Comparison of ENCODE assay signal across 9 cellular contexts in the genomic region with DNA sequence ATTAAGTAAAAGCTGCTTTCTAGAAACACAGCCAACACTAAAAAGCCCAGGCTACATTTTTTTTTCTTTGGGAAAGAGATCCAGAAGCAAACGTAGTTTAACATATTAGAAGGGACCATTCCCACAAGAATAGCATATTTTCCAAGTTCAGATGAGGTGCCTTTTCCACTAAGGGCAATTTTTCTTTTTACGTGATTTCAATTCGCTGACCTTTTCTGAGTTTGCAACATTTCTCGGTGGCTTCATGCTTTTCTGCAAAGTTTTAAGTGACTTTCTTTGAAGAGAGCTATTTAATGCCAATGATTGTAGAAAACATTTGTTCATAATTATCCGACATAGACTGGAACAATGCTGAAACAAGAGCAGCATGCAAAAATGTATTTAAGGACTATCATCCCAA.
"Had no signal": no experiment of that assay in that cellular context is flagged by ENCODE, and none has a peak within 500 bp of the region (broad histone marks: within the 10 kb centered on the region; RNA-seq: fewer than 3 reads in every experiment).

No MANE protein-coding gene starts in this region.

- H3K27me3 ChIP-seq: brain microvascular endothelial cell, esophagus squamous epithelium, gastroesophageal sphincter had no signal

- H3K9me3 Mint-ChIP-seq: stimulated activated effector memory CD8-positive, alpha-beta T cell treated with anti-CD3 and anti-CD28 coated beads, Interleukin-12 subunit alpha, Interleukin-12 subunit beta, amount 100 ng/mL, for 72 hours had no signal

- H3K9me3 ChIP-seq: esophagus squamous epithelium, gastroesophageal sphincter had no signal

- ATAC-seq: gastroesophageal sphincter; stimulated activated effector memory CD8-positive, alpha-beta T cell treated with anti-CD3 and anti-CD28 coated beads, Interleukin-12 subunit alpha, Interleukin-12 subunit beta, amount 100 ng/mL, for 72 hours; T-helper 17 cell had no signal

- H3K27ac ChIP-seq: brain microvascular endothelial cell, esophagus squamous epithelium, gastroesophageal sphincter had no signal

- H3K4me3 Mint-ChIP-seq: stimulated activated effector memory CD8-positive, alpha-beta T cell treated with anti-CD3 and anti-CD28 coated beads, Interleukin-12 subunit alpha, Interleukin-12 subunit beta, amount 100 ng/mL, for 72 hours; T-helper 17 cell had no signal

- H3K36me3 ChIP-seq: brain microvascular endothelial cell, gastroesophageal sphincter had no signal

- DNase-seq: activated naive CD4-positive, alpha-beta T cell treated with anti-CD3 and anti-CD28 coated beads, Interleukin-2, amount 50 U/mL, for 16 hours; brain microvascular endothelial cell; cerebellar nuclear complex; esophagus squamous epithelium; midbrain; posterior cingulate gyrus; T-helper 17 cell had no signal

- H3K27ac Mint-ChIP-seq: stimulated activated effector memory CD8-positive, alpha-beta T cell treated with anti-CD3 and anti-CD28 coated beads, Interleukin-12 subunit alpha, Interleukin-12 subunit beta, amount 100 ng/mL, for 72 hours; T-helper 17 cell had no signal

- H3K4me3 ChIP-seq: esophagus squamous epithelium, gastroesophageal sphincter had no signal

- H3K36me3 Mint-ChIP-seq: stimulated activated effector memory CD8-positive, alpha-beta T cell treated with anti-CD3 and anti-CD28 coated beads, Interleukin-12 subunit alpha, Interleukin-12 subunit beta, amount 100 ng/mL, for 72 hours had no signal

- H3K27me3 Mint-ChIP-seq: T-helper 17 cell had no signal
